Comparison of ENCODE assay signal across 1 cellular context in genomic region chr1:1004780-1005697, GRCh38.
TF ChIP-seq lines count a peak whose summit lies in the region.

No MANE protein-coding gene starts in this region.

TF ChIP-seq in K562, 482 proteins besides CTCF, POLR2A, EP300 and RAD21 (continued from another document and continues in another):
- TF ChIP-seq ZBTB40 (IDR thresholded peaks at IDR 0.05) (peak; percentile 59; the same call in 1 of the 2 replicates), ZBTB40 (CRISPR knock-in tag; IDR thresholded peaks at IDR 0.05) (no peak), RREB1 (CRISPR knock-in tag; IDR thresholded peaks at IDR 0.05) (peak; percentile 45), TEAD1 (CRISPR knock-in tag; IDR thresholded peaks at IDR 0.05) (peak in 1 of 2 experiments; percentile 50; a peak in 1 of 4 replicates), SRSF3 (IDR thresholded peaks at IDR 0.05; ENCODE audit: insufficient read depth, low read length) (no peak), WHSC1 (IDR thresholded peaks at IDR 0.05; ENCODE audit: low read length) (no peak), TSHZ1 (CRISPR knock-in tag; IDR thresholded peaks at IDR 0.05) (no peak), HEY1 (CRISPR knock-in tag; IDR thresholded peaks at IDR 0.05; ENCODE audit: borderline replicate concordance) (no peak), ZNF316 (IDR thresholded peaks at IDR 0.05) (no peak), ZNF76 (CRISPR knock-in tag; IDR thresholded peaks at IDR 0.05; ENCODE audit: borderline replicate concordance) (0 out of 2 replicates have a peak, but pooled peaks have one; percentile 56), TAF1 (IDR thresholded peaks at IDR 0.05; ENCODE audit: control insufficient read depth, extremely low read depth, insufficient read depth, low read length, severe bottlenecking) (no peak), PURB (CRISPR knock-in tag; IDR thresholded peaks at IDR 0.05; ENCODE audit: low read depth) (no peak), THRB (CRISPR knock-in tag; conservative IDR thresholded peaks at IDR 0.05) (no peak), MEF2A (IDR thresholded peaks at IDR 0.05; ENCODE audit: control insufficient read depth, low read depth, low read length) (no peak), CLOCK (CRISPR knock-in tag; IDR thresholded peaks at IDR 0.05; ENCODE audit: borderline replicate concordance) (0 out of 2 replicates have a peak, but pooled peaks have one; percentile 53), ZKSCAN8 (CRISPR knock-in tag; IDR thresholded peaks at IDR 0.05) (no peak), REST (CRISPR knock-in tag; IDR thresholded peaks at IDR 0.05; ENCODE audit: low read depth) (0 out of 2 replicates have a peak, but pooled peaks have one; percentile 22), ATF7 (IDR thresholded peaks at IDR 0.05) (peak; percentile 47), ZNF384 (IDR thresholded peaks at IDR 0.05; ENCODE audit: low read depth, low read length) (no peak), BRD9 (IDR thresholded peaks at IDR 0.05; ENCODE audit: low read depth, partially characterized antibody) (peak; percentile 96), ZNF232 (CRISPR knock-in tag; IDR thresholded peaks at IDR 0.05) (no peak), CEBPG (CRISPR knock-in tag; IDR thresholded peaks at IDR 0.05) (no peak), CEBPG (tag; conservative IDR thresholded peaks at IDR 0.05 in 1 of 2, IDR thresholded peaks at IDR 0.05 in 1 of 2) (no peak), MYC (IDR thresholded peaks at IDR 0.05; ENCODE audit: low read depth, low read length) (no peak), MYC (CRISPR knock-in tag; IDR thresholded peaks at IDR 0.05; ENCODE audit: borderline replicate concordance, low read depth) (0 out of 2 replicates have a peak, but pooled peaks have one; percentile 47), POLR2B (IDR thresholded peaks at IDR 0.05; ENCODE audit: low read depth, partially characterized antibody) (no peak)
